In genomic region chr3:42229266-42229941, GRCh38 we compare ENCODE assay signal across 1 cellular context.
A peak's percentile ranks its signal among the peaks of the same experiment; 100 is the strongest.
TF ChIP-seq lines count a peak whose summit lies in the region.

No MANE protein-coding gene starts in this region.

TF ChIP-seq in WTC11, 78 proteins besides CTCF, POLR2A, EP300 and RAD21:
- no peak for TF ChIP-seq SMAD4 (CRISPR knock-in tag; IDR thresholded peaks at IDR 0.05)
- TF ChIP-seq MAX (CRISPR knock-in tag; IDR thresholded peaks at IDR 0.05): no peak
- TF ChIP-seq ZNF396 (CRISPR knock-in tag; IDR thresholded peaks at IDR 0.05; ENCODE audit: borderline replicate concordance): 0 out of 2 replicates have a peak, but pooled peaks have one; percentile 27
